Comparison of ENCODE assay signal across 13 cellular contexts in the genomic region with DNA sequence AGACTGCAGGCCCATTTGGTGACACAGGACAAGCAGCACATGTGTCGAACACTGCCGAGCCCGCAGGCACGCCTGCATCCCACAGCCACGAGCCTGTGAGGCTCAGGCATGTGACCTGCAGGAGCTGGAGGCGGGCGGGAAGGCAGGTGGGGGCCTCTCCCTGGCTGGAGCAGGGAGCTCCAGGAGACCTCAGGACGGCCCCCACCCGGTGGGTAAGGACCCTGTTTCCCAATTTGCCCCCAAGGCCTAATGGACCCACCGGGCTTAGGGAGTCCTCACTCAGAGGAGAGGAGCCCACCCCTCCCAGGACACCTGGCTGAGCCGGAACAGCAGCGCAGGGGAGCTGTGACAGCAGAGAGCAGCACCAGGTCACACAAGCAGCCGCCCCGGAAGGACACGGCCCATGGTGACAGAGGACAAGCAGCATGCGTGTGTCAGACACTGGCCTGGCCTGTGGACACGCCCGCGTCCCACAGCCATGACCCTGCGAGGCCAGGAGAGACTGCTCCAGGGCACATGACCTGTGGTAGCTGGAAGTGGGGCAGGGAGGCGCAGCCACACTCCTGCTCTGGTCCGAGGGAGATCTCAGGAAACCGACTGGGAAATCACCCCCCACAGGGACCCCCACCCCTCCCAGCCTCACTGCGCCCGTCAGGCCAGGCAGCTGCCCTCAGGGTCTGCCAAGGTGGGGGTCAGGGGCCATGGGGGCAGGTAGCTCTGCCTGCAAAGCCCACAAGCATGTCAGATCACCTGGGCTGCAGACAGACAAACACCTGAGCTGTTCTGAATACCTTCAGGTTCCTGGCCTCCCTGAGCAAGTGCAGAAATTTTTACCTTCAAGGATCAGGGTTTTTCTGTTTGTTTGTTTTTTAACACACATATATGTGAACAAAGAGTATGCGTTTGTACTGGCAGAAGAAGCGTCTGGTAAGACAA. TPM values are rescaled to one million over a fixed set of nuclear protein-coding genes. Genes with fewer than 3 reads are reported as not detected.
A peak's percentile ranks its signal among the peaks of the same experiment; 100 is the strongest.
DNase-seq lines count a peak whose midpoint lies in the region; ATAC-seq, FAIRE-seq and TF ChIP-seq lines count a peak whose summit lies in the region.
"Had no signal": no experiment of that assay in that cellular context is flagged by ENCODE, and none has a peak within 500 bp of the region (broad histone marks: within the 10 kb centered on the region; RNA-seq: fewer than 3 reads in every experiment).

No MANE protein-coding gene starts in this region.

- H3K9ac ChIP-seq in HCT116 (ENCODE audit: low read length) = no peak overlapping the region
- no peak overlapping the region for H3K9ac ChIP-seq in HepG2 (ENCODE audit: insufficient read depth, low read depth, low read length)

- H3K27me3 ChIP-seq in BE2C = no peaks in the 10 kb centered on the region
- H3K27me3 ChIP-seq in HCT116 (ENCODE audit: insufficient read depth, low read length) = no peaks in the 10 kb centered on the region
- peaks cover 0 to 2% of the 10 kb centered on the region in 2 experiments; a peak in 1 of 5 replicates for H3K27me3 ChIP-seq in HepG2 (ENCODE audit: control insufficient read depth in 1 of 2, insufficient read depth in 2 of 2, low read length in 2 of 2)
- H3K27me3 ChIP-seq in SJCRH30 = no peaks in the 10 kb centered on the region
- H3K27me3 ChIP-seq: SJSA1 had no signal

- peak overlapping the region; percentile 72 for H3K27ac Mint-ChIP-seq in activated naive CD8-positive, alpha-beta T cell treated with anti-CD3 and anti-CD28 coated beads for 36 hours

- no peak for TF ChIP-seq POLR2A in HCT116 (IDR thresholded peaks at IDR 0.05; ENCODE audit: borderline replicate concordance, extremely low read depth, insufficient read depth, insufficient read length)
- peak in 1 of 2 experiments; percentile 56; a peak in 2 of 4 replicates for TF ChIP-seq POLR2A in HepG2 (IDR thresholded peaks at IDR 0.05; ENCODE audit: insufficient read depth in 1 of 2, low read depth in 2 of 2, low read length in 2 of 2)
- no peak for TF ChIP-seq POLR2A in H54 (IDR thresholded peaks at IDR 0.05; ENCODE audit: low read depth, low read length)

- H3K4me1 ChIP-seq in BE2C (no peaks in the 10 kb centered on the region), HCT116 (ENCODE audit: control insufficient read depth in 1 of 2, insufficient read depth in 2 of 2, low read length in 2 of 2) (peaks cover 0 to 22% of the 10 kb centered on the region in 2 experiments; a peak in 3 of 4 replicates), HepG2 (ENCODE audit: insufficient read depth, low read length) (peaks cover 23% of the 10 kb centered on the region), SJCRH30 (no peaks in the 10 kb centered on the region)

- H3K79me2 ChIP-seq in HCT116 (ENCODE audit: insufficient read depth, low read length) = peaks cover 33% of the 10 kb centered on the region
- H3K79me2 ChIP-seq in HepG2 (ENCODE audit: insufficient read depth, low read length) = peaks cover 19% of the 10 kb centered on the region

- H3K36me3 Mint-ChIP-seq in activated naive CD8-positive, alpha-beta T cell treated with anti-CD3 and anti-CD28 coated beads for 36 hours = peaks cover 8% of the 10 kb centered on the region

- intact Hi-C loops in HCT116 (cut with micrococcal nuclease) = no loop called here
- intact Hi-C loops in HepG2 (cut with micrococcal nuclease; ENCODE audit: unreplicated experiment) = loop anchor here (5.0 kb wide), 1 partner anchor 47 kb away; a partner anchor contains a TSS

- POLR2A ChIA-PET in HCT116 (lab: Charles Lee) = interaction anchor here (1.2 kb wide), 1 partner anchor 185 kb away, joined by 3 read pairs; a partner anchor contains a TSS
- POLR2A ChIA-PET in HepG2 (lab: Yijun Ruan, JAX) = interaction anchor here (1.2 to 1.6 kb wide), 4 partner anchors 14 to 160 kb away, joined by 3 to 5 read pairs (median 4); a partner anchor contains a TSS

- H3K36me3 ChIP-seq in BE2C = peaks cover 9% of the 10 kb centered on the region
- H3K36me3 ChIP-seq in HCT116 (ENCODE audit: control insufficient read depth in 1 of 2, insufficient read depth in 2 of 2, low read length in 2 of 2) = peaks cover 0 to 5% of the 10 kb centered on the region in 2 experiments; a peak in 3 of 4 replicates
- peaks cover 5 to 13% of the 10 kb centered on the region in 2 experiments; a peak in 3 of 5 replicates for H3K36me3 ChIP-seq in HepG2 (replicated peaks in 1 of 2; ENCODE audit: control insufficient read depth in 1 of 2, insufficient read depth in 2 of 2, low read length in 2 of 2)
- no peaks in the 10 kb centered on the region for H3K36me3 ChIP-seq in SJCRH30

- H3K9me2 ChIP-seq in HCT116 (ENCODE audit: insufficient read depth) = no peaks in the 10 kb centered on the region

- TF ChIP-seq CTCF in BE2C (IDR thresholded peaks at IDR 0.05; ENCODE audit: low read depth, low read length) = no peak
- no peak for TF ChIP-seq CTCF in HCT116 (IDR thresholded peaks at IDR 0.05 in 2 of 3, conservative IDR thresholded peaks at IDR 0.05 in 1 of 3; ENCODE audit: borderline replicate concordance in 1 of 3, insufficient read depth in 1 of 3, low read depth in 2 of 3, low read length in 2 of 3)
- no peak for TF ChIP-seq CTCF in HepG2 (CRISPR knock-in tag; IDR thresholded peaks at IDR 0.05)

- no peak overlapping the region for H3K4me2 ChIP-seq in HCT116 (ENCODE audit: low read length)
- no peak overlapping the region for H3K4me2 ChIP-seq in HepG2 (ENCODE audit: low read depth, low read length)

- no peak overlapping the region for H2AFZ ChIP-seq in HCT116 (ENCODE audit: low read depth, low read length, poor library complexity, severe bottlenecking)
- H2AFZ ChIP-seq in HepG2 (ENCODE audit: low read length) = no peak overlapping the region

- no peak for FAIRE-seq in HepG2 (lab: Jason Lieb, UNC)
- FAIRE-seq in H54 (lab: Jason Lieb, UNC) = no peak

- H3K4me1 Mint-ChIP-seq in activated naive CD8-positive, alpha-beta T cell treated with anti-CD3 and anti-CD28 coated beads for 36 hours = peaks cover 8% of the 10 kb centered on the region

- DNase-seq in BE2C (peak; percentile 14), HCT116 (ENCODE audit: low read depth, low spot score) (no peak), HepG2 (ENCODE audit: low spot score) (no peak), NCI-H2171 treated with DMSO at 0.1 percent for 48 hours (lab: John Stamatoyannopoulos, UW) (no peak), H54 (ENCODE audit: insufficient read length, low spot score) (no peak), NCI-H748 (lab: John Stamatoyannopoulos, UW; ENCODE audit: unreplicated experiment) (no peak), SJCRH30 (no peak)
- DNase-seq in activated naive CD8-positive, alpha-beta T cell treated with anti-CD3 and anti-CD28 coated beads for 36 hours = no peak
- DNase-seq: activated CD4-positive, alpha-beta T cell treated with anti-CD3 and anti-CD28 coated beads, Interleukin-2, amount 50 U/mL, for 1 hour; amygdala; hippocampal formation; midbrain had no signal

- RAD21 ChIA-PET in HCT116 (lab: Charles Lee; ENCODE audit: low non-redundant PET in 1 of 2, low total read pairs in 2 of 2, uncharacterized antibody in 2 of 2, unreplicated experiment in 2 of 2) = no interaction called here

- TF ChIP-seq RAD21 in HCT116 (IDR thresholded peaks at IDR 0.05; ENCODE audit: low read depth) (no peak), HepG2 (CRISPR knock-in tag; IDR thresholded peaks at IDR 0.05) (no peak)

- peak overlapping the region; percentile 34; the same call in 1 of the 2 replicates for H3K27ac ChIP-seq in HCT116 (ENCODE audit: low read depth, low read length)
- H3K27ac ChIP-seq in HepG2 (ENCODE audit: extremely low read length, insufficient read depth, low read length) = no peak overlapping the region
- H3K27ac ChIP-seq in SJCRH30 = no peak overlapping the region
- H3K27ac ChIP-seq: SJSA1 had no signal

- BruUV-seq in HCT116 (replicated peaks; lab: Mats Ljungman, UMichigan) (no TSS peak), HepG2 (replicated peaks; lab: Mats Ljungman, UMichigan) (TSS peak; percentile 49)

- H3K27me3 Mint-ChIP-seq in activated naive CD8-positive, alpha-beta T cell treated with anti-CD3 and anti-CD28 coated beads for 36 hours = no peaks in the 10 kb centered on the region

- WGBS in HepG2 (ENCODE audit: low lambda C conversion rate) = 99% methylated on average over 4 of the region's 27 CpGs

- H3K9me3 Mint-ChIP-seq in activated naive CD8-positive, alpha-beta T cell treated with anti-CD3 and anti-CD28 coated beads for 36 hours = no peaks in the 10 kb centered on the region

- TF ChIP-seq EP300 in HepG2 (IDR thresholded peaks at IDR 0.05; ENCODE audit: low read depth in 2 of 2, low read length in 2 of 2) = no peak
- no peak for TF ChIP-seq EP300 in HepG2 (CRISPR knock-in tag; IDR thresholded peaks at IDR 0.05; ENCODE audit: borderline replicate concordance)

- H4K20me1 ChIP-seq in HCT116 (ENCODE audit: insufficient read depth) = no peaks in the 10 kb centered on the region
- peaks cover 4% of the 10 kb centered on the region; the same call in 1 of the 2 replicates for H4K20me1 ChIP-seq in HepG2 (ENCODE audit: insufficient read depth, low read length)

- in situ Hi-C loops in HepG2 (cut with HindIII; ENCODE audit: extremely low pct_ligation_motif_present, low pct_unique_long_range_greater_than_20kb) = loop anchor here (5.0 kb wide), 1 partner anchor 42 kb away; no protein-coding TSS in a partner anchor

- H3K9me3 ChIP-seq in BE2C (no peaks in the 10 kb centered on the region), HCT116 (ENCODE audit: control insufficient read depth in 1 of 2, insufficient read depth in 1 of 2, low read depth in 1 of 2, low read length in 2 of 2) (no peaks in the 10 kb centered on the region), HepG2 (ENCODE audit: low read length) (no peaks in the 10 kb centered on the region), SJCRH30 (replicated peaks) (no peaks in the 10 kb centered on the region)
- H3K9me3 ChIP-seq: SJSA1 had no signal

- peak overlapping the region; percentile 14 for H3K4me3 Mint-ChIP-seq in activated naive CD8-positive, alpha-beta T cell treated with anti-CD3 and anti-CD28 coated beads for 36 hours

- CTCF ChIA-PET in HCT116 (lab: Charles Lee) (no interaction called here), HepG2 (lab: Yijun Ruan, JAX; ENCODE audit: low intra/inter-chr PET ratio, low total read pairs) (no interaction called here)

- H3K4me3 ChIP-seq in BE2C (ENCODE audit: low read depth, low read length) (no peak overlapping the region), HCT116 (replicated peaks in 1 of 2; ENCODE audit: low read depth in 1 of 2, low read length in 2 of 2) (no peak overlapping the region), HepG2 (replicated peaks in 1 of 3; ENCODE audit: insufficient read depth in 1 of 3, low read depth in 2 of 3, low read length in 3 of 3) (no peak overlapping the region), SJCRH30 (no peak overlapping the region)
- H3K4me3 ChIP-seq: SJSA1 had no signal

- ATAC-seq in HCT116 = no peak
- no peak for ATAC-seq in HepG2

RNA-seq across cellular contexts. Expression of a gene that starts 2.4 kb away (rescaled TPM):
- polyA plus RNA-seq in BE2C (2012; ENCODE audit: insufficient read depth, insufficient read length, low read depth) = 95.7 TPM
- total RNA-seq in HCT116 (2021; ENCODE audit: unreplicated experiment) (31.6 TPM), HepG2 (2016; rRNA removed; fragmentation: Illumina TruSeq; extraction: Trizol) (8.2 and 13.2 TPM in 2 replicates)
- polyA plus RNA-seq in HCT116 (2012) = 43.9 and 51.6 TPM in 2 replicates
- 10 to 100 TPM; 12.3 to 12.8 TPM for total RNA-seq in activated naive CD8-positive, alpha-beta T cell treated with anti-CD3 and anti-CD28 coated beads for 36 hours
- total RNA-seq in HepG2 (2016; cell fraction: cytosol; rRNA removed; fragmentation: Illumina TruSeq; extraction: Trizol; ENCODE audit: low read depth) = 8.6 and 9.9 TPM in 2 replicates
- total RNA-seq in HepG2 (2016; cell fraction: insoluble cytoplasmic fraction; rRNA removed; fragmentation: Illumina TruSeq; extraction: Trizol) = 6.5 and 13.8 TPM in 2 replicates
- 9.4 and 12.7 TPM in 2 replicates for total RNA-seq in HepG2 (2016; cell fraction: membrane; rRNA removed; fragmentation: Illumina TruSeq; extraction: Trizol)
- total RNA-seq in HepG2 (2016; cell fraction: nucleus; rRNA removed; fragmentation: Illumina TruSeq; extraction: Trizol) = 14.1 and 16.2 TPM in 2 replicates
- polyA plus RNA-seq in HepG2 (2011; rRNA removed) = 21.9 and 26.7 TPM in 2 replicates
- 15.4 and 25.3 TPM in 2 replicates for polyA plus RNA-seq in HepG2 (2011; cell fraction: cytosol; rRNA removed)
- 142 and 184 TPM in 2 replicates for polyA plus RNA-seq in HepG2 (2011; cell fraction: nucleus; rRNA removed)
- 12.3 and 24.9 TPM in 2 replicates for polyA plus RNA-seq in HepG2 (2012)
- polyA plus RNA-seq in HepG2 (2016; cell fraction: cytosol; fragmentation: Illumina TruSeq; extraction: Trizol; ENCODE audit: low read depth) = 6.4 and 7.5 TPM in 2 replicates
- 7.6 and 8.0 TPM in 2 replicates for polyA plus RNA-seq in HepG2 (2016; cell fraction: insoluble cytoplasmic fraction; fragmentation: Illumina TruSeq; extraction: Trizol; ENCODE audit: low read depth)
- polyA plus RNA-seq in HepG2 (2016; cell fraction: membrane; fragmentation: Illumina TruSeq; extraction: Trizol; ENCODE audit: low read depth) = 6.8 and 7.3 TPM in 2 replicates
- 29.9 and 32.1 TPM in 2 replicates for polyA plus RNA-seq in HepG2 (2016; cell fraction: nucleus; fragmentation: Illumina TruSeq; extraction: Trizol; ENCODE audit: insufficient read depth, low read depth)
- 15.4 and 19.4 TPM in 2 replicates for polyA minus RNA-seq in HepG2 (2011; rRNA and poly(A)+ RNA removed; ENCODE audit: low replicate concordance)
- polyA minus RNA-seq in HepG2 (2011; cell fraction: cytosol; rRNA and poly(A)+ RNA removed) = 4.5 and 8.0 TPM in 2 replicates
- polyA minus RNA-seq in HepG2 (2011; cell fraction: nucleus; rRNA and poly(A)+ RNA removed) = 12.4 and 13.7 TPM in 2 replicates
- total RNA-seq in SJCRH30 (2014; rRNA removed; shearing (Covaris generic)) = 9.6 and 12.4 TPM in 2 replicates

RNA-seq across cellular contexts. Expression of a gene that starts 2.8 kb away (rescaled TPM):
- polyA plus RNA-seq in BE2C (2012; ENCODE audit: insufficient read depth, insufficient read length, low read depth) = 438 TPM
- 103 TPM for total RNA-seq in HCT116 (2021; ENCODE audit: unreplicated experiment)
- 75.2 and 77.9 TPM in 2 replicates for polyA plus RNA-seq in HCT116 (2012)
- 10 to 100 TPM; 63.6 to 64.2 TPM for total RNA-seq in activated naive CD8-positive, alpha-beta T cell treated with anti-CD3 and anti-CD28 coated beads for 36 hours
- 43.8 and 61.5 TPM in 2 replicates for total RNA-seq in HepG2 (2016; rRNA removed; fragmentation: Illumina TruSeq; extraction: Trizol)
- 45.7 and 50.6 TPM in 2 replicates for total RNA-seq in HepG2 (2016; cell fraction: cytosol; rRNA removed; fragmentation: Illumina TruSeq; extraction: Trizol; ENCODE audit: low read depth)
- 43.0 and 67.3 TPM in 2 replicates for total RNA-seq in HepG2 (2016; cell fraction: insoluble cytoplasmic fraction; rRNA removed; fragmentation: Illumina TruSeq; extraction: Trizol)
- 59.0 and 63.2 TPM in 2 replicates for total RNA-seq in HepG2 (2016; cell fraction: membrane; rRNA removed; fragmentation: Illumina TruSeq; extraction: Trizol)
- 26.2 and 29.2 TPM in 2 replicates for total RNA-seq in HepG2 (2016; cell fraction: nucleus; rRNA removed; fragmentation: Illumina TruSeq; extraction: Trizol)
- polyA plus RNA-seq in HepG2 (2011; rRNA removed) = 25.7 and 33.5 TPM in 2 replicates
- polyA plus RNA-seq in HepG2 (2011; cell fraction: cytosol; rRNA removed) = 26.7 and 51.2 TPM in 2 replicates
- polyA plus RNA-seq in HepG2 (2011; cell fraction: nucleus; rRNA removed) = 80.7 and 89.5 TPM in 2 replicates
- polyA plus RNA-seq in HepG2 (2012) = 19.8 and 31.7 TPM in 2 replicates
- polyA plus RNA-seq in HepG2 (2016; cell fraction: cytosol; fragmentation: Illumina TruSeq; extraction: Trizol; ENCODE audit: low read depth) = 46.9 and 52.9 TPM in 2 replicates
- 40.4 and 46.6 TPM in 2 replicates for polyA plus RNA-seq in HepG2 (2016; cell fraction: insoluble cytoplasmic fraction; fragmentation: Illumina TruSeq; extraction: Trizol; ENCODE audit: low read depth)
- polyA plus RNA-seq in HepG2 (2016; cell fraction: membrane; fragmentation: Illumina TruSeq; extraction: Trizol; ENCODE audit: low read depth) = 47.2 and 53.9 TPM in 2 replicates
- polyA plus RNA-seq in HepG2 (2016; cell fraction: nucleus; fragmentation: Illumina TruSeq; extraction: Trizol; ENCODE audit: insufficient read depth, low read depth) = 63.4 and 63.9 TPM in 2 replicates
- 21.1 and 26.9 TPM in 2 replicates for polyA minus RNA-seq in HepG2 (2011; rRNA and poly(A)+ RNA removed; ENCODE audit: low replicate concordance)
- polyA minus RNA-seq in HepG2 (2011; cell fraction: cytosol; rRNA and poly(A)+ RNA removed) = 14.3 and 16.7 TPM in 2 replicates
- 12.1 and 14.0 TPM in 2 replicates for polyA minus RNA-seq in HepG2 (2011; cell fraction: nucleus; rRNA and poly(A)+ RNA removed)
- total RNA-seq in SJCRH30 (2014; rRNA removed; shearing (Covaris generic)) = 45.0 and 55.3 TPM in 2 replicates

RNA-seq across cellular contexts. Expression of a gene that starts 7.1 kb away (rescaled TPM):
- polyA plus RNA-seq in BE2C (2012; ENCODE audit: insufficient read depth, insufficient read length, low read depth) = 992 TPM
- total RNA-seq in HCT116 (2021; ENCODE audit: unreplicated experiment) = 200 TPM
- polyA plus RNA-seq in HCT116 (2012) = 167 and 191 TPM in 2 replicates
- total RNA-seq in activated naive CD8-positive, alpha-beta T cell treated with anti-CD3 and anti-CD28 coated beads for 36 hours = 100 to 1,000 TPM; 187 to 190 TPM
- 129 and 131 TPM in 2 replicates for total RNA-seq in HepG2 (2016; rRNA removed; fragmentation: Illumina TruSeq; extraction: Trizol)
- 34.5 and 36.0 TPM in 2 replicates for total RNA-seq in HepG2 (2016; cell fraction: cytosol; rRNA removed; fragmentation: Illumina TruSeq; extraction: Trizol; ENCODE audit: low read depth)
- 130 and 146 TPM in 2 replicates for total RNA-seq in HepG2 (2016; cell fraction: insoluble cytoplasmic fraction; rRNA removed; fragmentation: Illumina TruSeq; extraction: Trizol)
- 51.5 and 64.0 TPM in 2 replicates for total RNA-seq in HepG2 (2016; cell fraction: membrane; rRNA removed; fragmentation: Illumina TruSeq; extraction: Trizol)
- 59.6 and 64.6 TPM in 2 replicates for total RNA-seq in HepG2 (2016; cell fraction: nucleus; rRNA removed; fragmentation: Illumina TruSeq; extraction: Trizol)
- 61.3 and 63.5 TPM in 2 replicates for polyA plus RNA-seq in HepG2 (2011; rRNA removed)
- polyA plus RNA-seq in HepG2 (2011; cell fraction: cytosol; rRNA removed) = 70.4 and 99.7 TPM in 2 replicates
- polyA plus RNA-seq in HepG2 (2011; cell fraction: nucleus; rRNA removed) = 83.9 and 98.7 TPM in 2 replicates
- polyA plus RNA-seq in HepG2 (2012) = 48.9 and 50.7 TPM in 2 replicates
- 42.4 and 48.9 TPM in 2 replicates for polyA plus RNA-seq in HepG2 (2016; cell fraction: cytosol; fragmentation: Illumina TruSeq; extraction: Trizol; ENCODE audit: low read depth)
- 212 and 241 TPM in 2 replicates for polyA plus RNA-seq in HepG2 (2016; cell fraction: insoluble cytoplasmic fraction; fragmentation: Illumina TruSeq; extraction: Trizol; ENCODE audit: low read depth)
- 59.9 and 71.5 TPM in 2 replicates for polyA plus RNA-seq in HepG2 (2016; cell fraction: membrane; fragmentation: Illumina TruSeq; extraction: Trizol; ENCODE audit: low read depth)
- polyA plus RNA-seq in HepG2 (2016; cell fraction: nucleus; fragmentation: Illumina TruSeq; extraction: Trizol; ENCODE audit: insufficient read depth, low read depth) = 154 and 163 TPM in 2 replicates
- 27.6 and 50.7 TPM in 2 replicates for polyA minus RNA-seq in HepG2 (2011; rRNA and poly(A)+ RNA removed; ENCODE audit: low replicate concordance)
- 25.2 and 30.8 TPM in 2 replicates for polyA minus RNA-seq in HepG2 (2011; cell fraction: cytosol; rRNA and poly(A)+ RNA removed)
- polyA minus RNA-seq in HepG2 (2011; cell fraction: nucleus; rRNA and poly(A)+ RNA removed) = 21.9 and 29.5 TPM in 2 replicates
- total RNA-seq in SJCRH30 (2014; rRNA removed; shearing (Covaris generic)) = 55.3 and 60.7 TPM in 2 replicates

RNA-seq across cellular contexts. Expression of a gene that starts 7.4 kb away (rescaled TPM):
- polyA plus RNA-seq in BE2C (2012; ENCODE audit: insufficient read depth, insufficient read length, low read depth) = 30.6 TPM
- total RNA-seq in HCT116 (2021; ENCODE audit: unreplicated experiment) (36.3 TPM), HepG2 (2016; rRNA removed; fragmentation: Illumina TruSeq; extraction: Trizol) (1.7 and 7.6 TPM in 2 replicates)
- polyA plus RNA-seq in HCT116 (2012) = 8.9 and 9.0 TPM in 2 replicates
- total RNA-seq in activated naive CD8-positive, alpha-beta T cell treated with anti-CD3 and anti-CD28 coated beads for 36 hours = 10 to 100 TPM; 17.2 to 20.1 TPM
- 0.79 and 1.3 TPM in 2 replicates for total RNA-seq in HepG2 (2016; cell fraction: cytosol; rRNA removed; fragmentation: Illumina TruSeq; extraction: Trizol; ENCODE audit: low read depth)
- total RNA-seq in HepG2 (2016; cell fraction: insoluble cytoplasmic fraction; rRNA removed; fragmentation: Illumina TruSeq; extraction: Trizol) = 1.7 and 6.0 TPM in 2 replicates
- total RNA-seq in HepG2 (2016; cell fraction: membrane; rRNA removed; fragmentation: Illumina TruSeq; extraction: Trizol) = 1.2 TPM in 2 replicates
- 7.8 and 8.4 TPM in 2 replicates for total RNA-seq in HepG2 (2016; cell fraction: nucleus; rRNA removed; fragmentation: Illumina TruSeq; extraction: Trizol)
- 4.4 and 6.5 TPM in 2 replicates for polyA plus RNA-seq in HepG2 (2011; rRNA removed)
- 1.3 and 2.0 TPM in 2 replicates for polyA plus RNA-seq in HepG2 (2011; cell fraction: cytosol; rRNA removed)
- polyA plus RNA-seq in HepG2 (2011; cell fraction: nucleus; rRNA removed) = 81.3 and 90.4 TPM in 2 replicates
- 3.4 and 4.5 TPM in 2 replicates for polyA plus RNA-seq in HepG2 (2012)
- polyA plus RNA-seq in HepG2 (2016; cell fraction: cytosol; fragmentation: Illumina TruSeq; extraction: Trizol; ENCODE audit: low read depth) = 0.23 and 0.36 TPM in 2 replicates
- polyA plus RNA-seq in HepG2 (2016; cell fraction: insoluble cytoplasmic fraction; fragmentation: Illumina TruSeq; extraction: Trizol; ENCODE audit: low read depth) = 1.7 and 2.2 TPM in 2 replicates
- 0.51 and 0.65 TPM in 2 replicates for polyA plus RNA-seq in HepG2 (2016; cell fraction: membrane; fragmentation: Illumina TruSeq; extraction: Trizol; ENCODE audit: low read depth)
- 31.9 and 34.1 TPM in 2 replicates for polyA plus RNA-seq in HepG2 (2016; cell fraction: nucleus; fragmentation: Illumina TruSeq; extraction: Trizol; ENCODE audit: insufficient read depth, low read depth)
- 5.2 and 6.5 TPM in 2 replicates for polyA minus RNA-seq in HepG2 (2011; rRNA and poly(A)+ RNA removed; ENCODE audit: low replicate concordance)
- 0.79 and 1.3 TPM in 2 replicates for polyA minus RNA-seq in HepG2 (2011; cell fraction: cytosol; rRNA and poly(A)+ RNA removed)
- 17.7 and 19.7 TPM in 2 replicates for polyA minus RNA-seq in HepG2 (2011; cell fraction: nucleus; rRNA and poly(A)+ RNA removed)
- total RNA-seq in SJCRH30 (2014; rRNA removed; shearing (Covaris generic)) = 3.6 and 5.2 TPM in 2 replicates

RNA-seq across cellular contexts. Expression of a gene that starts 8.7 kb away (rescaled TPM):
- polyA plus RNA-seq in BE2C (2012; ENCODE audit: insufficient read depth, insufficient read length, low read depth) = 366 TPM
- total RNA-seq in HCT116 (2021; ENCODE audit: unreplicated experiment) (103 TPM), HepG2 (2016; rRNA removed; fragmentation: Illumina TruSeq; extraction: Trizol) (4.9 and 15.9 TPM in 2 replicates)
- polyA plus RNA-seq in HCT116 (2012) = 79.3 and 90.1 TPM in 2 replicates
- 10 to 100 TPM; 24.5 to 24.9 TPM for total RNA-seq in activated naive CD8-positive, alpha-beta T cell treated with anti-CD3 and anti-CD28 coated beads for 36 hours
- 27.7 and 30.7 TPM in 2 replicates for total RNA-seq in HepG2 (2016; cell fraction: cytosol; rRNA removed; fragmentation: Illumina TruSeq; extraction: Trizol; ENCODE audit: low read depth)
- total RNA-seq in HepG2 (2016; cell fraction: insoluble cytoplasmic fraction; rRNA removed; fragmentation: Illumina TruSeq; extraction: Trizol) = 6.6 and 17.1 TPM in 2 replicates
- total RNA-seq in HepG2 (2016; cell fraction: membrane; rRNA removed; fragmentation: Illumina TruSeq; extraction: Trizol) = 19.1 and 22.3 TPM in 2 replicates
- 17.5 and 23.3 TPM in 2 replicates for total RNA-seq in HepG2 (2016; cell fraction: nucleus; rRNA removed; fragmentation: Illumina TruSeq; extraction: Trizol)
- 10.4 and 13.9 TPM in 2 replicates for polyA plus RNA-seq in HepG2 (2011; rRNA removed)
- 7.3 and 17.7 TPM in 2 replicates for polyA plus RNA-seq in HepG2 (2011; cell fraction: cytosol; rRNA removed)
- 96.4 and 121 TPM in 2 replicates for polyA plus RNA-seq in HepG2 (2011; cell fraction: nucleus; rRNA removed)
- 5.5 and 9.1 TPM in 2 replicates for polyA plus RNA-seq in HepG2 (2012)
- polyA plus RNA-seq in HepG2 (2016; cell fraction: cytosol; fragmentation: Illumina TruSeq; extraction: Trizol; ENCODE audit: low read depth) = 21.1 and 24.5 TPM in 2 replicates
- polyA plus RNA-seq in HepG2 (2016; cell fraction: insoluble cytoplasmic fraction; fragmentation: Illumina TruSeq; extraction: Trizol; ENCODE audit: low read depth) = 5.3 and 5.8 TPM in 2 replicates
- polyA plus RNA-seq in HepG2 (2016; cell fraction: membrane; fragmentation: Illumina TruSeq; extraction: Trizol; ENCODE audit: low read depth) = 12.6 and 13.9 TPM in 2 replicates
- 35.8 and 39.3 TPM in 2 replicates for polyA plus RNA-seq in HepG2 (2016; cell fraction: nucleus; fragmentation: Illumina TruSeq; extraction: Trizol; ENCODE audit: insufficient read depth, low read depth)
- polyA minus RNA-seq in HepG2 (2011; rRNA and poly(A)+ RNA removed; ENCODE audit: low replicate concordance) = 2.3 and 4.2 TPM in 2 replicates
- 2.1 and 3.5 TPM in 2 replicates for polyA minus RNA-seq in HepG2 (2011; cell fraction: cytosol; rRNA and poly(A)+ RNA removed)
- polyA minus RNA-seq in HepG2 (2011; cell fraction: nucleus; rRNA and poly(A)+ RNA removed) = 8.4 and 9.0 TPM in 2 replicates
- total RNA-seq in SJCRH30 (2014; rRNA removed; shearing (Covaris generic)) = 1.2 and 1.6 TPM in 2 replicates
